8 cellular contexts compared by ENCODE assay signal in genomic region chr17:37385439-37385990, GRCh38. TPM values are rescaled to one million over a fixed set of nuclear protein-coding genes. Genes with fewer than 3 reads are reported as not detected.
"Had no signal": no experiment of that assay in that cellular context is flagged by ENCODE, and none has a peak within 500 bp of the region (broad histone marks: within the 10 kb centered on the region; RNA-seq: fewer than 3 reads in every experiment).

No MANE protein-coding gene starts in this region.

- H3K27ac Mint-ChIP-seq: GM23338, H9, HFFc6 had no signal

- H3K4me3 ChIP-seq: GM23338, K562 had no signal

- DNase-seq: H9, HCEC 1CT, HFFc6, IMR-90 had no signal

- H3K4me2 ChIP-seq: GM23338 had no signal

- H3K4me3 Mint-ChIP-seq: GM23338, H9, HFFc6 had no signal

- H2AFZ ChIP-seq: GM23338 had no signal

- H3K9me3 Mint-ChIP-seq: GM23338, H9, HFFc6 had no signal

RNA-seq across cellular contexts. Expression of gene C17orf78, which starts 9.7 kb away (rescaled TPM):
- total RNA-seq: GM23338, H1, H9, HFFc6, HT-29, IMR-90, K562 had no signal
- polyA plus RNA-seq: H1, IMR-90, K562 had no signal
